In genomic region chr6:125764105-125764671, GRCh38 we compare ENCODE assay signal across 19 cellular contexts. TPM values are rescaled to one million over a fixed set of nuclear protein-coding genes. Genes with fewer than 3 reads are reported as not detected.
A peak's percentile ranks its signal among the peaks of the same experiment; 100 is the strongest.
DNase-seq lines count a peak whose midpoint lies in the region; ATAC-seq and TF ChIP-seq lines count a peak whose summit lies in the region.
"Had no signal": no experiment of that assay in that cellular context is flagged by ENCODE, and none has a peak within 500 bp of the region (broad histone marks: within the 10 kb centered on the region; RNA-seq: fewer than 3 reads in every experiment).

No MANE protein-coding gene starts in this region.

- POLR2A ChIA-PET in HEK293 (lab: Yijun Ruan, JAX) = interaction anchor here (1.4 kb wide), 1 partner anchor 16 kb away, joined by 3 read pairs; no protein-coding TSS in a partner anchor

- no peaks in the 10 kb centered on the region for H4K20me1 ChIP-seq in BLaER1

- H3K9me3 ChIP-seq in BLaER1 (no peaks in the 10 kb centered on the region), HEK293 (ENCODE audit: control insufficient read depth, insufficient read depth, low read depth, low read length) (no peaks in the 10 kb centered on the region), ascending aorta (no peaks in the 10 kb centered on the region)
- H3K9me3 ChIP-seq: A549, MG63 had no signal

- no peak for ATAC-seq in GM19397 (IDR thresholded peaks at IDR 0.05; ENCODE audit: unreplicated experiment)
- ATAC-seq: A549, SK-N-SH treated with all-trans-retinoic acid at 6 μM for 48 hours had no signal

- TF ChIP-seq CTCF in HEK293 (tag by site-specific recombination; IDR thresholded peaks at IDR 0.05) (no peak), ascending aorta (IDR thresholded peaks at IDR 0.05) (no peak), mesothelial cell of epicardium (IDR thresholded peaks at IDR 0.05; ENCODE audit: unreplicated experiment) (no peak)

- H3K27ac Mint-ChIP-seq in mesothelial cell of epicardium = peak overlapping the region; percentile 3
- H3K27ac Mint-ChIP-seq: CD8-positive, alpha-beta memory T cell; HFFc6 had no signal

- peaks cover 27% of the 10 kb centered on the region for H3K4me1 Mint-ChIP-seq in mesothelial cell of epicardium
- H3K4me1 Mint-ChIP-seq: CD8-positive, alpha-beta memory T cell had no signal

- CTCF ChIA-PET in HEK293 (lab: Yijun Ruan, JAX) = interaction anchor here (0.5 to 15.3 kb wide), 7 partner anchors 9 to 1491 kb away, joined by 3 to 201 read pairs (median 4); no protein-coding TSS in a partner anchor

- no peaks in the 10 kb centered on the region for H3K36me3 ChIP-seq in BLaER1
- peaks cover 7 to 22% of the 10 kb centered on the region in 2 experiments; a peak in 2 of 3 replicates for H3K36me3 ChIP-seq in HEK293 (ENCODE audit: control insufficient read depth in 2 of 2, insufficient read depth in 1 of 2, low read length in 2 of 2)
- peaks cover 5 to 8% of the 10 kb centered on the region in 2 donors for H3K36me3 ChIP-seq in ascending aorta
- H3K36me3 ChIP-seq: MG63 had no signal

- H3K27me3 Mint-ChIP-seq in mesothelial cell of epicardium (ENCODE audit: low read depth) = no peaks in the 10 kb centered on the region

- H3K4me3 ChIP-seq in BLaER1 (no peak overlapping the region), HEK293 (ENCODE audit: low read depth, low read length) (no peak overlapping the region), ascending aorta (no peak overlapping the region)
- H3K4me3 ChIP-seq: A549, MG63 had no signal

- no peaks in the 10 kb centered on the region for H3K9me3 Mint-ChIP-seq in mesothelial cell of epicardium
- H3K9me3 Mint-ChIP-seq: CD8-positive, alpha-beta memory T cell; HFFc6 had no signal

- peaks cover 11% of the 10 kb centered on the region for H3K36me3 Mint-ChIP-seq in mesothelial cell of epicardium
- H3K36me3 Mint-ChIP-seq: CD8-positive, alpha-beta memory T cell had no signal

- H3K27me3 ChIP-seq in BLaER1 = no peaks in the 10 kb centered on the region
- H3K27me3 ChIP-seq in ascending aorta = no peaks in the 10 kb centered on the region

- 0 out of 2 replicates have a peak overlapping the region, but pooled peaks have one; percentile 6 for H3K4me2 ChIP-seq in BLaER1
- H3K4me2 ChIP-seq: A549 had no signal

- no peak overlapping the region for H3K9ac ChIP-seq in BLaER1

- no peak overlapping the region for H3K4me3 Mint-ChIP-seq in mesothelial cell of epicardium
- H3K4me3 Mint-ChIP-seq: CD8-positive, alpha-beta memory T cell; HFFc6 had no signal

- H3K4me1 ChIP-seq in BLaER1 = peaks cover 20% of the 10 kb centered on the region
- no peaks in the 10 kb centered on the region for H3K4me1 ChIP-seq in HEK293 (ENCODE audit: control insufficient read depth, insufficient read depth, low read length)
- peaks cover 3 to 37% of the 10 kb centered on the region in 2 donors for H3K4me1 ChIP-seq in ascending aorta
- H3K4me1 ChIP-seq: A549 had no signal

- DNase-seq in ascending aorta (ENCODE audit: low spot score in 2 of 2) = no peak
- DNase-seq in mesothelial cell of epicardium (ENCODE audit: low spot score in 2 of 2, unreplicated experiment in 2 of 2) = no peak
- DNase-seq in effector CD4-positive, alpha-beta T cell = no peak
- no peak for DNase-seq in NCI-H1694 treated with DMSO at 0.1 percent for 48 hours (lab: John Stamatoyannopoulos, UW)
- DNase-seq: C1 segment of cervical spinal cord; CD8-positive, alpha-beta memory T cell; HFFc6; Kasumi-1; MG63; NCI-H1048; NCI-H1436; NCI-H2081 treated with DMSO at 0.1 percent for 48 hours; SHP77 treated with DMSO at 0.1 percent for 48 hours had no signal

- no peak overlapping the region for H3K27ac ChIP-seq in BLaER1
- H3K27ac ChIP-seq in HEK293 (ENCODE audit: extremely low read depth, low read depth, low read length) = no peak overlapping the region
- peak overlapping the region; percentile 59 to 69 for H3K27ac ChIP-seq in ascending aorta
- H3K27ac ChIP-seq: A549 had no signal

- intact Hi-C loops in ascending aorta (cut with DNase I) = no loop called here

TF ChIP-seq in HEK293, 187 proteins besides CTCF, POLR2A, EP300 and RAD21:
- 0 out of 2 replicates have a peak, but pooled peaks have one; percentile 13 for TF ChIP-seq ZNF629 (tag by site-specific recombination; IDR thresholded peaks at IDR 0.05)
- TF ChIP-seq, protein P1, sequence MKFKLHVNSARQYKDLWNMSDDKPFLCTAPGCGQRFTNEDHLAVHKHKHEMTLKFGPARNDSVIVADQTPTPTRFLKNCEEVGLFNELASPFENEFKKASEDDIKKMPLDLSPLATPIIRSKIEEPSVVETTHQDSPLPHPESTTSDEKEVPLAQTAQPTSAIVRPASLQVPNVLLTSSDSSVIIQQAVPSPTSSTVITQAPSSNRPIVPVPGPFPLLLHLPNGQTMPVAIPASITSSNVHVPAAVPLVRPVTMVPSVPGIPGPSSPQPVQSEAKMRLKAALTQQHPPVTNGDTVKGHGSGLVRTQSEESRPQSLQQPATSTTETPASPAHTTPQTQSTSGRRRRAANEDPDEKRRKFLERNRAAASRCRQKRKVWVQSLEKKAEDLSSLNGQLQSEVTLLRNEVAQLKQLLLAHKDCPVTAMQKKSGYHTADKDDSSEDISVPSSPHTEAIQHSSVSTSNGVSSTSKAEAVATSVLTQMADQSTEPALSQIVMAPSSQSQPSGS (tag by site-specific recombination; IDR thresholded peaks at IDR 0.05; ENCODE audit: low read depth) = 0 out of 2 replicates have a peak, but pooled peaks have one; percentile 29
- no peak for TF ChIP-seq RBAK (tag by site-specific recombination; IDR thresholded peaks at IDR 0.05)

RNA-seq across cellular contexts. Expression of gene HEY2, which starts 14.8 kb away (rescaled TPM):
- total RNA-seq in ascending aorta (0.32 TPM), mesothelial cell of epicardium (8.8 to 11.7 TPM (median 9.6 TPM) in 3 replicates)
- total RNA-seq: HFFc6, NCI-H460 had no signal

RNA-seq across cellular contexts. Expression of gene NCOA7, which starts 26.6 kb away (rescaled TPM):
- total RNA-seq in ascending aorta = 37.4 TPM
- total RNA-seq in mesothelial cell of epicardium = 43.5 to 52.4 TPM (median 45.7 TPM) in 3 replicates

Comparison
In these comparisons a context has a peak if more than half of its experiments do, and no peak if none do; other contexts are left out.
1. H3K27ac ChIP-seq: peak in ascending aorta (2 of 2); none in BLaER1 (single experiment) and HEK293 (single experiment).